ENCODE assay signal across 23 cellular contexts in genomic region chr14:50670196-50670875, GRCh38. TPM values are rescaled to one million over a fixed set of nuclear protein-coding genes. Genes with fewer than 3 reads are reported as not detected.
A peak's percentile ranks its signal among the peaks of the same experiment; 100 is the strongest.
DNase-seq lines count a peak whose midpoint lies in the region; ATAC-seq, FAIRE-seq and TF ChIP-seq lines count a peak whose summit lies in the region.
"Had no signal": no experiment of that assay in that cellular context is flagged by ENCODE, and none has a peak within 500 bp of the region (broad histone marks: within the 10 kb centered on the region; RNA-seq: fewer than 3 reads in every experiment).

No MANE protein-coding gene starts in this region.

- peaks cover 6% of the 10 kb centered on the region for H3F3A ChIP-seq in SK-N-SH (replicated peaks; ENCODE audit: insufficient read depth)

- FAIRE-seq in urothelium cell line (lab: Jason Lieb, UNC) = no peak

- H4K20me1 ChIP-seq in SK-N-SH (ENCODE audit: insufficient read depth) = peaks cover 8% of the 10 kb centered on the region; the same call in 1 of the 2 replicates

- POLR2A ChIA-PET in SK-N-SH (lab: Yijun Ruan, JAX) = no interaction called here

- no peak overlapping the region for H3K4me3 Mint-ChIP-seq in progenitor cell of endocrine pancreas (ENCODE audit: low read depth)
- H3K4me3 Mint-ChIP-seq: activated naive CD8-positive, alpha-beta T cell; activated T-helper 1 cell treated with anti-CD3 and anti-CD28 coated beads, Interleukin-12 subunit alpha, Interleukin-12 subunit beta, Interleukin-2, Interleukin-4 antibody, amounts not matched to agents 30 ng/mL and 10 ng/mL and 1 ng/mL, durations not matched to agents 14 hours and 24 hours and 36 hours; natural killer cell treated with Interleukin-12 subunit alpha and Interleukin-12 subunit beta and Interleukin-15 and Interleukin-18, amount 100 ng/mL, for 72 hours had no signal

- H3K9me3 ChIP-seq in SK-N-SH = no peaks in the 10 kb centered on the region
- H3K9me3 ChIP-seq in iPS-20b (ENCODE audit: insufficient read depth, low read depth, low read length) = no peaks in the 10 kb centered on the region
- H3K9me3 ChIP-seq: BLaER1, body of pancreas, gastrocnemius medialis, MG63, prostate gland, thoracic aorta had no signal

- no peak overlapping the region for H3K27ac Mint-ChIP-seq in progenitor cell of endocrine pancreas
- H3K27ac Mint-ChIP-seq: activated naive CD8-positive, alpha-beta T cell; activated T-helper 1 cell treated with anti-CD3 and anti-CD28 coated beads, Interleukin-12 subunit alpha, Interleukin-12 subunit beta, Interleukin-2, Interleukin-4 antibody, amounts not matched to agents 30 ng/mL and 10 ng/mL and 1 ng/mL, durations not matched to agents 14 hours and 24 hours and 36 hours; natural killer cell treated with Interleukin-12 subunit alpha and Interleukin-12 subunit beta and Interleukin-15 and Interleukin-18, amount 100 ng/mL, for 72 hours had no signal

- peaks cover 3% of the 10 kb centered on the region for H3K27me3 Mint-ChIP-seq in progenitor cell of endocrine pancreas
- H3K27me3 Mint-ChIP-seq: activated naive CD8-positive, alpha-beta T cell had no signal

- H3K36me3 ChIP-seq in SK-N-SH (replicated peaks in 1 of 2; ENCODE audit: control insufficient read depth in 1 of 2, insufficient read depth in 2 of 2, low read length in 1 of 2) (no peaks in the 10 kb centered on the region), iPS-20b (ENCODE audit: insufficient read depth, low read depth, low read length) (no peaks in the 10 kb centered on the region; the same call in 1 of the 2 replicates)
- H3K36me3 ChIP-seq: BLaER1, gastrocnemius medialis, MG63, prostate gland, thoracic aorta had no signal

- H3K9me3 Mint-ChIP-seq in progenitor cell of endocrine pancreas (ENCODE audit: low read depth) = no peaks in the 10 kb centered on the region
- H3K9me3 Mint-ChIP-seq: activated T-helper 1 cell treated with anti-CD3 and anti-CD28 coated beads, Interleukin-12 subunit alpha, Interleukin-12 subunit beta, Interleukin-2, Interleukin-4 antibody, amounts not matched to agents 30 ng/mL and 10 ng/mL and 1 ng/mL, durations not matched to agents 14 hours and 24 hours and 36 hours; natural killer cell treated with Interleukin-12 subunit alpha and Interleukin-12 subunit beta and Interleukin-15 and Interleukin-18, amount 100 ng/mL, for 72 hours had no signal

- TF ChIP-seq RAD21 in SK-N-SH (IDR thresholded peaks at IDR 0.05; ENCODE audit: low read length) = no peak

- peaks cover 8% of the 10 kb centered on the region for H3K4me1 Mint-ChIP-seq in progenitor cell of endocrine pancreas (ENCODE audit: low read depth)

- H3K9ac ChIP-seq in SK-N-SH (no peak overlapping the region), iPS-20b (ENCODE audit: low read depth, low read length) (peak overlapping the region; percentile 93; the same call in 1 of the 2 replicates)
- H3K9ac ChIP-seq: BLaER1 had no signal

- no peaks in the 10 kb centered on the region for H3K9me2 ChIP-seq in SK-N-SH

- H3K79me2 ChIP-seq in SK-N-SH (ENCODE audit: insufficient read depth) = peaks cover 24% of the 10 kb centered on the region

- no peak for TF ChIP-seq EP300 in SK-N-SH (IDR thresholded peaks at IDR 0.05; ENCODE audit: borderline replicate concordance in 1 of 2, low read depth in 1 of 2, low read length in 1 of 2)

- H3K27ac ChIP-seq in SK-N-SH (ENCODE audit: low read depth in 2 of 2, low read length in 1 of 2) (peak overlapping the region in 1 of 2 experiments; percentile 0; a peak in 1 of 4 replicates), iPS-20b (ENCODE audit: low read length) (peak overlapping the region; percentile 45)
- H3K27ac ChIP-seq: BLaER1, epithelial cell of prostate, prostate gland, thoracic aorta had no signal

- H2AFZ ChIP-seq in SK-N-SH (ENCODE audit: low read depth) = 0 out of 2 replicates have a peak overlapping the region, but pooled peaks have one; percentile 21

- DNase-seq in SK-N-SH = no peak
- peak; percentile 23 for DNase-seq in SW480 (ENCODE audit: low spot score)
- peak; percentile 40 for DNase-seq in urothelium cell line (ENCODE audit: low spot score)
- DNase-seq in progenitor cell of endocrine pancreas (ENCODE audit: low spot score, unreplicated experiment) = no peak
- DNase-seq in HT-29 (ENCODE audit: low spot score) = no peak
- DNase-seq: activated CD4-positive, CD25-positive, alpha-beta regulatory T cell; cortex of kidney; DMS 273 treated with DMSO at 0.1 percent for 48 hours; gastrocnemius medialis; MG63; NCI-H2029 treated with DMSO at 0.1 percent for 48 hours; NCI-H510A had no signal

- WGBS in SK-N-SH (ENCODE audit: low lambda C conversion rate) = 89% methylated on average over 10 of the region's 10 CpGs

- TF ChIP-seq CTCF in SK-N-SH (IDR thresholded peaks at IDR 0.05) (no peak), progenitor cell of endocrine pancreas (IDR thresholded peaks at IDR 0.05; ENCODE audit: unreplicated experiment) (no peak)

- H3K4me3 ChIP-seq in SK-N-SH (ENCODE audit: low read depth in 2 of 2, low read length in 1 of 2) (no peak overlapping the region), iPS-20b (ENCODE audit: low read length) (peak overlapping the region; percentile 99)
- H3K4me3 ChIP-seq: BLaER1, body of pancreas, gastrocnemius medialis, MG63, prostate gland, thoracic aorta had no signal

- H3K4me2 ChIP-seq in SK-N-SH = no peak overlapping the region
- H3K4me2 ChIP-seq: BLaER1 had no signal

- CTCF ChIA-PET in SK-N-SH (lab: Yijun Ruan, JAX) = no interaction called here

- H3K27me3 ChIP-seq in SK-N-SH (ENCODE audit: insufficient read depth) (no peaks in the 10 kb centered on the region), iPS-20b (ENCODE audit: insufficient read depth, low read length) (no peaks in the 10 kb centered on the region)
- H3K27me3 ChIP-seq: BLaER1, body of pancreas, gastrocnemius medialis, MG63 had no signal

- ATAC-seq in SK-N-SH treated with all-trans-retinoic acid at 6 μM for 48 hours (no peak), HG02623 (IDR thresholded peaks at IDR 0.05; ENCODE audit: unreplicated experiment) (no peak)
- ATAC-seq: body of pancreas; gastrocnemius medialis; natural killer cell treated with Interleukin-12 subunit alpha and Interleukin-12 subunit beta and Interleukin-15 and Interleukin-18, amount 100 ng/mL, for 72 hours had no signal

- H3K4me1 ChIP-seq in SK-N-SH (ENCODE audit: control insufficient read depth in 1 of 2, insufficient read depth in 2 of 2, low read depth in 1 of 2, low read length in 1 of 2) (peaks cover 11 to 15% of the 10 kb centered on the region in 2 experiments), iPS-20b (ENCODE audit: insufficient read depth, low read length) (peaks cover 24% of the 10 kb centered on the region)
- H3K4me1 ChIP-seq: prostate gland had no signal

- no peaks in the 10 kb centered on the region for H3K36me3 Mint-ChIP-seq in progenitor cell of endocrine pancreas (ENCODE audit: insufficient read depth)
- H3K36me3 Mint-ChIP-seq: activated naive CD8-positive, alpha-beta T cell; natural killer cell treated with Interleukin-12 subunit alpha and Interleukin-12 subunit beta and Interleukin-15 and Interleukin-18, amount 100 ng/mL, for 72 hours had no signal

TF ChIP-seq in SK-N-SH, 30 proteins besides CTCF, POLR2A, EP300 and RAD21:
- TF ChIP-seq PBX3 (IDR thresholded peaks at IDR 0.05) (no peak), NFIC (IDR thresholded peaks at IDR 0.05; ENCODE audit: borderline replicate concordance) (no peak), JUND (IDR thresholded peaks at IDR 0.05) (no peak), RFX5 (IDR thresholded peaks at IDR 0.05; ENCODE audit: low read length) (no peak), GATA2 (CRISPR knock-in tag; IDR thresholded peaks at IDR 0.05) (no peak), TCF12 (IDR thresholded peaks at IDR 0.05) (no peak), SMC3 (IDR thresholded peaks at IDR 0.05; ENCODE audit: low read depth, low read length) (no peak), MEF2A (IDR thresholded peaks at IDR 0.05; ENCODE audit: borderline replicate concordance, low read depth) (no peak)

TF ChIP-seq in SK-N-SH treated with all-trans-retinoic acid at 6 μM for 48 hours, 23 proteins besides CTCF, POLR2A, EP300 and RAD21:
- TF ChIP-seq BACH2 (CRISPR knock-in tag; IDR thresholded peaks at IDR 0.05; ENCODE audit: borderline replicate concordance) = no peak
- no peak for TF ChIP-seq GLIS3 (CRISPR knock-in tag; IDR thresholded peaks at IDR 0.05)
- TF ChIP-seq ARNTL (CRISPR knock-in tag; IDR thresholded peaks at IDR 0.05; ENCODE audit: borderline replicate concordance, low read depth) = no peak
- TF ChIP-seq ZNF8 (CRISPR knock-in tag; IDR thresholded peaks at IDR 0.05) = no peak

RNA-seq across cellular contexts. Expression of gene SAV1, which starts 2.2 kb away (rescaled TPM):
- 8.9 and 9.2 TPM in 2 replicates for polyA plus RNA-seq in SK-N-SH (2012; rRNA removed)
- polyA plus RNA-seq in SK-N-SH (2012; cell fraction: cytosol; rRNA removed) = 14.4 and 17.2 TPM in 2 replicates
- polyA plus RNA-seq in SK-N-SH (2012; cell fraction: nucleus; rRNA removed) = 3.5 and 6.3 TPM in 2 replicates
- 27.0 and 28.3 TPM in 2 replicates for total RNA-seq in progenitor cell of endocrine pancreas
- total RNA-seq in HT-29 (2014; rRNA removed; shearing (Covaris generic)) = 53.2 and 62.3 TPM in 2 replicates

Comparison
In these comparisons a context has a peak if more than half of its experiments do, and no peak if none do; other contexts are left out.
1. DNase-seq: peak in SW480 (single experiment) and urothelium cell line (single experiment); none in SK-N-SH (single experiment), progenitor cell of endocrine pancreas (single experiment) and HT-29 (single experiment).